Comparison of ENCODE assay signal across 2 cellular contexts in genomic region chr6:24215068-24215467, GRCh38.
TF ChIP-seq lines count a peak whose summit lies in the region.

No MANE protein-coding gene starts in this region.

TF ChIP-seq in GM23338, 12 proteins besides CTCF, POLR2A, EP300 and RAD21:
- TF ChIP-seq STAT1 (IDR thresholded peaks at IDR 0.05; ENCODE audit: unreplicated experiment) (no peak), ZNF331 (CRISPR knock-in tag; IDR thresholded peaks at IDR 0.05; ENCODE audit: low read depth) (no peak), CREB1 (CRISPR knock-in tag; IDR thresholded peaks at IDR 0.05; ENCODE audit: low read depth) (no peak), REST (IDR thresholded peaks at IDR 0.05; ENCODE audit: unreplicated experiment) (no peak)

TF ChIP-seq in H1, 55 proteins besides CTCF, POLR2A, EP300 and RAD21:
- no peak for TF ChIP-seq TAF1 (IDR thresholded peaks at IDR 0.05; ENCODE audit: low read depth, low read length)
- TF ChIP-seq GABPA (IDR thresholded peaks at IDR 0.05; ENCODE audit: borderline replicate concordance, insufficient read depth, low read length): no peak
- TF ChIP-seq MAX (IDR thresholded peaks at IDR 0.05): no peak
- TF ChIP-seq CBX8 (IDR thresholded peaks at IDR 0.05; ENCODE audit: borderline replicate concordance, low read depth, low read length): no peak
- no peak for TF ChIP-seq USF2 (IDR thresholded peaks at IDR 0.05; ENCODE audit: low read length)
- no peak for TF ChIP-seq KDM5A (IDR thresholded peaks at IDR 0.05; ENCODE audit: low read length)
- no peak for TF ChIP-seq RBBP5 (IDR thresholded peaks at IDR 0.05; ENCODE audit: borderline replicate concordance, low read depth, low read length)
- no peak for TF ChIP-seq SUZ12 (IDR thresholded peaks at IDR 0.05; ENCODE audit: low read length)
- TF ChIP-seq CHD2 (IDR thresholded peaks at IDR 0.05; ENCODE audit: low read length): no peak
- TF ChIP-seq CHD1 (IDR thresholded peaks at IDR 0.05; ENCODE audit: low read depth, low read length): no peak
- no peak for TF ChIP-seq ASH2L (IDR thresholded peaks at IDR 0.05; ENCODE audit: low read length)
- TF ChIP-seq EZH2 (IDR thresholded peaks at IDR 0.05; ENCODE audit: low read depth, low read length, severe bottlenecking): no peak
- no peak for TF ChIP-seq SIX5 (IDR thresholded peaks at IDR 0.05; ENCODE audit: low read depth, low read length)
- no peak for TF ChIP-seq POLR2AphosphoS5 (IDR thresholded peaks at IDR 0.05; ENCODE audit: low read depth, low read length)
- no peak for TF ChIP-seq HDAC6 (IDR thresholded peaks at IDR 0.05; ENCODE audit: low read depth, low read length)
- no peak for TF ChIP-seq BACH1 (IDR thresholded peaks at IDR 0.05; ENCODE audit: low read length)
